21 cellular contexts compared by ENCODE assay signal in genomic region chr3:156772588-156773206, GRCh38. TPM values are rescaled to one million over a fixed set of nuclear protein-coding genes. Genes with fewer than 3 reads are reported as not detected.
A peak's percentile ranks its signal among the peaks of the same experiment; 100 is the strongest.
DNase-seq lines count a peak whose midpoint lies in the region; ATAC-seq, FAIRE-seq and TF ChIP-seq lines count a peak whose summit lies in the region.
"Had no signal": no experiment of that assay in that cellular context is flagged by ENCODE, and none has a peak within 500 bp of the region (broad histone marks: within the 10 kb centered on the region; RNA-seq: fewer than 3 reads in every experiment).

No MANE protein-coding gene starts in this region.

- ATAC-seq in GM19467 (IDR thresholded peaks at IDR 0.05; ENCODE audit: unreplicated experiment) = no peak
- no peak for ATAC-seq in HG03457 (IDR thresholded peaks at IDR 0.05; ENCODE audit: unreplicated experiment)
- ATAC-seq: activated CD4-positive, CD25-positive, alpha-beta regulatory T cell treated with anti-CD3 and anti-CD28 coated beads, Interleukin-2, amount 50 U/mL, for 24 hours had no signal

- no peaks in the 10 kb centered on the region for H3K27me3 ChIP-seq in parathyroid adenoma (ENCODE audit: control insufficient read depth, insufficient read depth, low read length)
- no peaks in the 10 kb centered on the region for H3K27me3 ChIP-seq in small intestine (ENCODE audit: control insufficient read depth in 2 of 2, insufficient read depth in 2 of 2, low read length in 2 of 2)
- H3K27me3 ChIP-seq: SJCRH30 had no signal

- 10 to 22% (median 21%) methylated on average over 2 of the region's 2 CpGs for WGBS in small intestine, 3 donors

- peak overlapping the region; percentile 27 for H2AFZ ChIP-seq in parathyroid adenoma

- H3K4me1 ChIP-seq in parathyroid adenoma = peaks cover 65% of the 10 kb centered on the region
- H3K4me1 ChIP-seq in small intestine (ENCODE audit: control insufficient read depth in 2 of 2, insufficient read depth in 1 of 2, low read depth in 1 of 2, low read length in 1 of 2) = no peaks in the 10 kb centered on the region
- H3K4me1 ChIP-seq: left ventricle myocardium inferior, SJCRH30 had no signal

- H3K79me2 ChIP-seq in parathyroid adenoma = peaks cover 26% of the 10 kb centered on the region

- H3K4me3 ChIP-seq in cardiac fibroblast (replicated peaks in 1 of 2; ENCODE audit: low read depth in 2 of 2, low read length in 2 of 2) (no peak overlapping the region), parathyroid adenoma (ENCODE audit: low read depth, low read length) (no peak overlapping the region), small intestine (ENCODE audit: low read depth in 1 of 2, low read length in 2 of 2) (no peak overlapping the region)
- H3K4me3 ChIP-seq: left ventricle myocardium inferior, SJCRH30 had no signal

- H3K36me3 ChIP-seq in parathyroid adenoma (ENCODE audit: control insufficient read depth, insufficient read depth, low read length) = no peaks in the 10 kb centered on the region
- H3K36me3 ChIP-seq in small intestine (ENCODE audit: control insufficient read depth in 2 of 2, insufficient read depth in 2 of 2, low read length in 2 of 2) = no peaks in the 10 kb centered on the region
- H3K36me3 ChIP-seq: left ventricle myocardium inferior, SJCRH30 had no signal

- H3K9me3 ChIP-seq in parathyroid adenoma (ENCODE audit: control insufficient read depth, low read length) = no peaks in the 10 kb centered on the region
- H3K9me3 ChIP-seq in small intestine (ENCODE audit: control insufficient read depth, low read depth) = no peaks in the 10 kb centered on the region
- H3K9me3 ChIP-seq: left ventricle myocardium inferior, SJCRH30 had no signal

- peak; percentile 19 to 22 for DNase-seq in SHP77 (lab: John Stamatoyannopoulos, UW)
- no peak for DNase-seq in SHP77 treated with DMSO at 0.1 percent for 48 hours (lab: John Stamatoyannopoulos, UW)
- peak; percentile 12 for DNase-seq in NCI-H1105 treated with DMSO at 0.1 percent for 48 hours (lab: John Stamatoyannopoulos, UW)
- DNase-seq in cardiac fibroblast (ENCODE audit: low read depth in 2 of 2) = peak; percentile 32 to 37
- no peak for DNase-seq in small intestine
- DNase-seq: activated effector memory CD4-positive, alpha-beta T cell treated with anti-CD3 and anti-CD28 coated beads, Interleukin-2, amount 50 U/mL, for 16 hours; amniotic stem cell; CD4-positive, alpha-beta memory T cell; endodermal cell; Karpas-422; left ventricle myocardium inferior; NCI-H1436 treated with DMSO at 0.1 percent for 48 hours; stimulated activated CD4-positive, alpha-beta T cell treated with anti-CD3 and anti-CD28 coated beads, Interleukin-2, amount 100 ng/mL, for 48 hours had no signal

- TF ChIP-seq CTCF in cardiac fibroblast (IDR thresholded peaks at IDR 0.05; ENCODE audit: low read depth, low read length) (no peak), parathyroid adenoma (IDR thresholded peaks at IDR 0.05) (no peak)

- H3K27ac ChIP-seq in parathyroid adenoma (peak overlapping the region; percentile 98), small intestine (ENCODE audit: low read depth in 1 of 2, low read length in 1 of 2) (no peak overlapping the region)
- H3K27ac ChIP-seq: left ventricle myocardium inferior, SJCRH30 had no signal

- no peak overlapping the region for H3K4me2 ChIP-seq in parathyroid adenoma (ENCODE audit: low read length)

- no peak for FAIRE-seq in small intestine (lab: Jason Lieb, UNC)
- FAIRE-seq: G401.6, GM12891, H1 had no signal

- H3K9ac ChIP-seq in parathyroid adenoma = no peak overlapping the region

RNA-seq across cellular contexts. Expression of gene LEKR1, which starts 53.5 kb away (rescaled TPM):
- under 1 TPM in 1 of 3 donors, not detected in 2; 0.63 TPM for polyA plus RNA-seq in small intestine

Comparison
In these comparisons a context has a peak if more than half of its experiments do, and no peak if none do; other contexts are left out.
1. DNase-seq: peak in SHP77 (2 of 2), NCI-H1105 treated with DMSO at 0.1 percent for 48 hours (single experiment) and cardiac fibroblast (2 of 2); none in SHP77 treated with DMSO at 0.1 percent for 48 hours (single experiment) and small intestine (single experiment).